Comparison of ENCODE assay signal across 8 cellular contexts in genomic region chr1:1250828-1251284, GRCh38. TPM values are rescaled to one million over a fixed set of nuclear protein-coding genes. Genes with fewer than 3 reads are reported as not detected.
DNase-seq lines count a peak whose midpoint lies in the region; ATAC-seq lines count a peak whose summit lies in the region.

No MANE protein-coding gene starts in this region.

- H3K36me3 Mint-ChIP-seq in activated CD4-positive, alpha-beta T cell treated with anti-CD3 and anti-CD28 coated beads, Interleukin-2, amount 10 ng/mL, durations not matched to agents 24 days and 14 days (ENCODE audit: low read depth): peaks cover 23% of the 10 kb centered on the region

- H3K9me3 Mint-ChIP-seq in activated CD4-positive, alpha-beta T cell treated with anti-CD3 and anti-CD28 coated beads, Interleukin-2, amount 10 ng/mL, durations not matched to agents 24 days and 14 days: no peaks in the 10 kb centered on the region
- H3K9me3 Mint-ChIP-seq in stimulated activated naive CD8-positive, alpha-beta T cell treated with anti-CD3 and anti-CD28 coated beads, Interleukin-15, amount 100 ng/mL, for 72 hours: no peaks in the 10 kb centered on the region

- peak overlapping the region; percentile 61 for H3K4me3 Mint-ChIP-seq in activated CD4-positive, alpha-beta T cell treated with anti-CD3 and anti-CD28 coated beads, Interleukin-2, amount 10 ng/mL, durations not matched to agents 24 days and 14 days
- peak overlapping the region; percentile 23 to 72 for H3K4me3 Mint-ChIP-seq in stimulated activated naive CD8-positive, alpha-beta T cell treated with anti-CD3 and anti-CD28 coated beads, Interleukin-15, amount 100 ng/mL, for 72 hours

- no peaks in the 10 kb centered on the region for H3K9me3 ChIP-seq in BLaER1 treated with 17β-estradiol and CSF1 and Interleukin-3, amounts not matched to agents 10 nM and 100 nM (replicated peaks in 1 of 11)

- intact Hi-C loops in activated CD4-positive, alpha-beta T cell treated with anti-CD3 and anti-CD28 coated beads, Interleukin-2, amount 10 ng/mL, durations not matched to agents 24 days and 14 days (cut with micrococcal nuclease): loop anchor here (2.0 to 5.0 kb wide), 2 partner anchors 44 to 128 kb away; partner anchors contain the start of gene TNFRSF18

- H3K4me1 ChIP-seq in BLaER1 treated with 17β-estradiol and CSF1 and Interleukin-3, amounts not matched to agents 10 nM and 100 nM: peaks cover 31 to 83% (median 66%) of the 10 kb centered on the region in 10 experiments

- peaks cover 5% of the 10 kb centered on the region for H3K4me1 Mint-ChIP-seq in activated CD4-positive, alpha-beta T cell treated with anti-CD3 and anti-CD28 coated beads, Interleukin-2, amount 10 ng/mL, durations not matched to agents 24 days and 14 days
- peaks cover 35% of the 10 kb centered on the region for H3K4me1 Mint-ChIP-seq in stimulated activated naive CD8-positive, alpha-beta T cell treated with anti-CD3 and anti-CD28 coated beads, Interleukin-15, amount 100 ng/mL, for 72 hours

- H4K20me1 ChIP-seq in BLaER1 treated with 17β-estradiol and CSF1 and Interleukin-3, amounts not matched to agents 10 nM and 100 nM: peaks cover 71 to 91% (median 82%) of the 10 kb centered on the region in 11 experiments

- ATAC-seq in HG03342 (IDR thresholded peaks at IDR 0.05; ENCODE audit: unreplicated experiment) (peak; percentile 44), HG02938 (IDR thresholded peaks at IDR 0.05; ENCODE audit: unreplicated experiment) (no peak), HG03442 (IDR thresholded peaks at IDR 0.05; ENCODE audit: unreplicated experiment) (no peak)
- peak; percentile 94 for ATAC-seq in stimulated activated naive CD8-positive, alpha-beta T cell treated with anti-CD3 and anti-CD28 coated beads, Interleukin-15, amount 100 ng/mL, for 72 hours

- peak overlapping the region in 2 of 10 experiments; percentile 19 to 29; a peak in 2 of 20 replicates for H3K4me3 ChIP-seq in BLaER1 treated with 17β-estradiol and CSF1 and Interleukin-3, amounts not matched to agents 10 nM and 100 nM

- no peaks in the 10 kb centered on the region for H3K27me3 Mint-ChIP-seq in activated CD4-positive, alpha-beta T cell treated with anti-CD3 and anti-CD28 coated beads, Interleukin-2, amount 10 ng/mL, durations not matched to agents 24 days and 14 days
- H3K27me3 Mint-ChIP-seq in stimulated activated naive CD8-positive, alpha-beta T cell treated with anti-CD3 and anti-CD28 coated beads, Interleukin-15, amount 100 ng/mL, for 72 hours: no peaks in the 10 kb centered on the region

- peak; percentile 90 for DNase-seq in activated CD4-positive, alpha-beta T cell treated with anti-CD3 and anti-CD28 coated beads, Interleukin-2, amount 10 ng/mL, durations not matched to agents 24 days and 14 days
- DNase-seq in germinal center (ENCODE audit: low spot score) (peak; percentile 63), HCEC 1CT (no peak)
- peak; percentile 70 to 87 for DNase-seq in stimulated activated naive CD8-positive, alpha-beta T cell treated with anti-CD3 and anti-CD28 coated beads, Interleukin-15, amount 100 ng/mL, for 72 hours

- peak overlapping the region; percentile 96 for H3K27ac Mint-ChIP-seq in activated CD4-positive, alpha-beta T cell treated with anti-CD3 and anti-CD28 coated beads, Interleukin-2, amount 10 ng/mL, durations not matched to agents 24 days and 14 days
- H3K27ac Mint-ChIP-seq in stimulated activated naive CD8-positive, alpha-beta T cell treated with anti-CD3 and anti-CD28 coated beads, Interleukin-15, amount 100 ng/mL, for 72 hours: peak overlapping the region; percentile 37 to 65

- H3K27ac ChIP-seq in BLaER1 treated with 17β-estradiol and CSF1 and Interleukin-3, amounts not matched to agents 10 nM and 100 nM: peak overlapping the region in 8 of 11 experiments; percentile 12 to 74 (median 44); a peak in 11 of 22 replicates

- H3K36me3 ChIP-seq in BLaER1 treated with 17β-estradiol and CSF1 and Interleukin-3, amounts not matched to agents 10 nM and 100 nM: peaks cover 25 to 41% (median 37%) of the 10 kb centered on the region in 11 experiments

- H3K4me2 ChIP-seq in BLaER1 treated with 17β-estradiol and CSF1 and Interleukin-3, amounts not matched to agents 10 nM and 100 nM: peak overlapping the region; percentile 74 to 99 (median 86)

- H3K9ac ChIP-seq in BLaER1 treated with 17β-estradiol and CSF1 and Interleukin-3, amounts not matched to agents 10 nM and 100 nM: peak overlapping the region in 10 of 11 experiments; percentile 1 to 66 (median 46); a peak in 18 of 22 replicates

- peaks cover 26 to 28% (median 28%) of the 10 kb centered on the region in 11 experiments for H3K27me3 ChIP-seq in BLaER1 treated with 17β-estradiol and CSF1 and Interleukin-3, amounts not matched to agents 10 nM and 100 nM

RNA-seq across cellular contexts. Expression of gene C1QTNF12, which starts 4.3 kb away (rescaled TPM):
- total RNA-seq in activated CD4-positive, alpha-beta T cell treated with anti-CD3 and anti-CD28 coated beads, Interleukin-2, amount 10 ng/mL, durations not matched to agents 24 days and 14 days: 1.3 and 2.8 TPM in 2 replicates

RNA-seq across cellular contexts. Expression of gene B3GALT6, which starts 18.8 kb away (rescaled TPM):
- 42.5 and 43.2 TPM in 2 replicates for total RNA-seq in activated CD4-positive, alpha-beta T cell treated with anti-CD3 and anti-CD28 coated beads, Interleukin-2, amount 10 ng/mL, durations not matched to agents 24 days and 14 days

RNA-seq across cellular contexts. Expression of gene SDF4, which starts 19.1 kb away (rescaled TPM):
- 175 and 194 TPM in 2 replicates for total RNA-seq in activated CD4-positive, alpha-beta T cell treated with anti-CD3 and anti-CD28 coated beads, Interleukin-2, amount 10 ng/mL, durations not matched to agents 24 days and 14 days

RNA-seq across cellular contexts. Expression of gene UBE2J2, which starts 22.8 kb away (rescaled TPM):
- total RNA-seq in activated CD4-positive, alpha-beta T cell treated with anti-CD3 and anti-CD28 coated beads, Interleukin-2, amount 10 ng/mL, durations not matched to agents 24 days and 14 days: 86.9 and 87.3 TPM in 2 replicates

RNA-seq across cellular contexts. Expression of gene SCNN1D, which starts 29.4 kb away (rescaled TPM):
- total RNA-seq in activated CD4-positive, alpha-beta T cell treated with anti-CD3 and anti-CD28 coated beads, Interleukin-2, amount 10 ng/mL, durations not matched to agents 24 days and 14 days: 3.1 and 3.2 TPM in 2 replicates

Comparison
In these comparisons a context has a peak if more than half of its experiments do, and no peak if none do; other contexts are left out.
1. ATAC-seq: peak in HG03342 (single experiment) and stimulated activated naive CD8-positive, alpha-beta T cell treated with anti-CD3 and anti-CD28 coated beads, Interleukin-15, amount 100 ng/mL, for 72 hours (single experiment); none in HG02938 (single experiment) and HG03442 (single experiment).